Comparison of ENCODE assay signal across 8 cellular contexts in genomic region chr18:8654482-8655451, GRCh38. TPM values are rescaled to one million over a fixed set of nuclear protein-coding genes. Genes with fewer than 3 reads are reported as not detected.
A peak's percentile ranks its signal among the peaks of the same experiment; 100 is the strongest.
DNase-seq lines count a peak whose midpoint lies in the region; ATAC-seq, FAIRE-seq and TF ChIP-seq lines count a peak whose summit lies in the region.

No MANE protein-coding gene starts in this region.

- BruUV-seq in OCI-LY7 (replicated peaks; lab: Mats Ljungman, UMichigan) = no TSS peak

- H3K27me3 ChIP-seq in H1 (replicated peaks in 1 of 4; ENCODE audit: control insufficient read depth in 3 of 4, extremely low read depth in 1 of 4, insufficient read depth in 3 of 4, low read length in 3 of 4) (no peaks in the 10 kb centered on the region), ovary (no peaks in the 10 kb centered on the region)

- 49% methylated on average over 7 of the region's 7 CpGs; no CpG with 5 or more reads in 1 of the 2 experiments for WGBS in H1 (ENCODE audit: extremely low coverage in 1 of 2, insufficient coverage in 1 of 2, insufficient read length in 1 of 2, insufficient replicate concordance in 2 of 2, low coverage in 1 of 2, low lambda C conversion rate in 2 of 2, missing lambda C conversion rate in 1 of 2), 2 experiments
- WGBS in ovary, 3 donors = 35 to 38% (median 37%) methylated on average over 7 of the region's 7 CpGs

- no peak overlapping the region for H2BK20ac ChIP-seq in H1 (ENCODE audit: low read length)

- H3K9ac ChIP-seq in H1 (replicated peaks in 1 of 4; ENCODE audit: extremely low read depth in 1 of 4, low read depth in 3 of 4, low read length in 3 of 4) = no peak overlapping the region

- no peak overlapping the region for H3K4ac ChIP-seq in H1 (replicated peaks; ENCODE audit: insufficient read length, low read depth, low read length)

- H3K79me2 ChIP-seq in OCI-LY7 (ENCODE audit: insufficient read depth, low read depth, low read length) (no peaks in the 10 kb centered on the region), H1 (ENCODE audit: control insufficient read depth in 1 of 2, insufficient read depth in 2 of 2, low read length in 2 of 2) (no peaks in the 10 kb centered on the region)

- DNase-seq in AG08396 (ENCODE audit: low spot score) (peak; percentile 48), GM18507 (ENCODE audit: extremely low spot score, insufficient read length, low read depth) (no peak), OCI-LY7 (ENCODE audit: low spot score) (peak; percentile 55), H1 (ENCODE audit: low read depth in 1 of 2, low spot score in 2 of 2) (no peak), ovary (no peak), cortex of kidney (lab: John Stamatoyannopoulos, UW) (no peak), mesenteric fat pad (ENCODE audit: low spot score) (no peak)

- intact Hi-C loops in OCI-LY7 (cut with micrococcal nuclease; ENCODE audit: unreplicated experiment) = loop anchor here (1.0 to 5.0 kb wide), 4 partner anchors 328 to 494 kb away; no protein-coding TSS in a partner anchor
- intact Hi-C loops in ovary (cut with DNase I) = loop anchor here in 3 of 4 donors (2.0 to 10.0 kb wide), 3 partner anchors 330 to 334 kb away; no protein-coding TSS in a partner anchor

- H2BK120ac ChIP-seq in H1 (replicated peaks; ENCODE audit: low read depth, low read length) = no peak overlapping the region

- H3K18ac ChIP-seq in H1 (ENCODE audit: extremely low read depth, low read length) = no peak overlapping the region

- H3K36me3 ChIP-seq in OCI-LY7 (ENCODE audit: insufficient read depth, low read length) (no peaks in the 10 kb centered on the region), H1 (ENCODE audit: control insufficient read depth in 2 of 4, insufficient read depth in 4 of 4, low read length in 3 of 4) (no peaks in the 10 kb centered on the region), ovary (no peaks in the 10 kb centered on the region)

- no peak overlapping the region for H2AFZ ChIP-seq in OCI-LY7 (ENCODE audit: low read length)
- peak overlapping the region; percentile 59; the same call in 1 of the 2 replicates for H2AFZ ChIP-seq in H1 (ENCODE audit: low read length)

- peak; percentile 65 to 72 for TF ChIP-seq RAD21 in H1 (IDR thresholded peaks at IDR 0.05 in 1 of 2, conservative IDR thresholded peaks at IDR 0.05 in 1 of 2; ENCODE audit: low read depth in 2 of 2, low read length in 2 of 2)

- H3K4me1 ChIP-seq in OCI-LY7 (ENCODE audit: insufficient read depth, low read length, poor library complexity, severe bottlenecking) = peaks cover 5% of the 10 kb centered on the region
- H3K4me1 ChIP-seq in H1 (replicated peaks in 1 of 4; ENCODE audit: control insufficient read depth in 3 of 4, insufficient read depth in 4 of 4, low read length in 3 of 4) = peaks cover 0 to 2% (median 0%) of the 10 kb centered on the region in 4 experiments; a peak in 3 of 7 replicates
- peaks cover 2% of the 10 kb centered on the region for H3K4me1 ChIP-seq in ovary (ENCODE audit: insufficient read depth)

- H3K4me2 ChIP-seq in OCI-LY7 (ENCODE audit: low read length) = no peak overlapping the region
- H3K4me2 ChIP-seq in H1 (ENCODE audit: insufficient read depth in 1 of 2, low read depth in 2 of 2, low read length in 2 of 2) = no peak overlapping the region

- ATAC-seq in GM21381 (IDR thresholded peaks at IDR 0.05; ENCODE audit: unreplicated experiment) = no peak

- no peak for TF ChIP-seq POLR2A in H1 (IDR thresholded peaks at IDR 0.05; ENCODE audit: control extremely low read depth in 1 of 2, low read depth in 2 of 2, low read length in 2 of 2)
- no peak for TF ChIP-seq POLR2A in ovary (IDR thresholded peaks at IDR 0.05)

- H3K14ac ChIP-seq in H1 (ENCODE audit: insufficient read length) = no peak overlapping the region

- H3K79me1 ChIP-seq in H1 (ENCODE audit: low read depth, low read length) = no peaks in the 10 kb centered on the region

- H3K56ac ChIP-seq in H1 (replicated peaks; ENCODE audit: insufficient read length, low read depth, low read length) = no peak overlapping the region

- H3K9me2 ChIP-seq in OCI-LY7 (ENCODE audit: insufficient read depth, low read length) = no peaks in the 10 kb centered on the region

- no peak overlapping the region for H2AK5ac ChIP-seq in H1 (ENCODE audit: low read depth, low read length)

- H4K20me1 ChIP-seq in OCI-LY7 (ENCODE audit: insufficient read depth, low read length) = no peaks in the 10 kb centered on the region
- no peaks in the 10 kb centered on the region for H4K20me1 ChIP-seq in H1 (replicated peaks in 1 of 2; ENCODE audit: control insufficient read depth in 1 of 2, insufficient read depth in 2 of 2, low read length in 2 of 2)

- no peak overlapping the region for H4K5ac ChIP-seq in H1 (ENCODE audit: insufficient read length, low read depth, low read length)

- H3K9me3 ChIP-seq in OCI-LY7 (ENCODE audit: low read length) = no peaks in the 10 kb centered on the region
- H3K9me3 ChIP-seq in H1 (ENCODE audit: insufficient read depth in 2 of 2, low read depth in 1 of 2, low read length in 1 of 2) = 0 out of 4 replicates have a peak, but pooled peaks cover 0 to 2% of the 10 kb centered on the region in 2 experiments
- H3K9me3 ChIP-seq in ovary = no peaks in the 10 kb centered on the region

- POLR2A ChIA-PET in OCI-LY7 (lab: Charles Lee) (interaction anchor here (0.8 to 1.9 kb wide), 4 partner anchors 283 to 332 kb away, joined by 3 to 9 read pairs (median 3); no protein-coding TSS in a partner anchor), H1 (lab: Charles Lee; ENCODE audit: partially characterized antibody) (interaction anchor here (0.7 to 1.0 kb wide), 2 partner anchors 8 to 95 kb away, joined by 3 read pairs; no protein-coding TSS in a partner anchor)

- H3K23me2 ChIP-seq in H1 (ENCODE audit: low read depth, low read length) = no peaks in the 10 kb centered on the region

- H2BK15ac ChIP-seq in H1 (ENCODE audit: low read length) = no peak overlapping the region

- H3K23ac ChIP-seq in H1 (ENCODE audit: insufficient read length) = no peak overlapping the region

- no peak overlapping the region for H2BK5ac ChIP-seq in H1 (ENCODE audit: low read depth, low read length)

- TF ChIP-seq EP300 in H1 (IDR thresholded peaks at IDR 0.05; ENCODE audit: borderline replicate concordance in 1 of 2, low read depth in 2 of 2, low read length in 2 of 2) = no peak
- TF ChIP-seq EP300 in ovary (IDR thresholded peaks at IDR 0.05) = no peak

- TF ChIP-seq CTCF in OCI-LY7 (conservative IDR thresholded peaks at IDR 0.05; ENCODE audit: low read length) (peak; percentile 91), H1 (IDR thresholded peaks at IDR 0.05; ENCODE audit: control extremely low read depth in 1 of 3, insufficient read depth in 1 of 3, low read depth in 1 of 3, low read length in 3 of 3) (peak in 2 of 3 experiments; percentile 23 to 42; a peak in 2 of 4 replicates), ovary (IDR thresholded peaks at IDR 0.05) (peak; percentile 43 to 63 (median 50))

- FAIRE-seq in GM18507 (lab: Jason Lieb, UNC) = peak; percentile 21
- FAIRE-seq in H1 (lab: Jason Lieb, UNC) = no peak

- H4K8ac ChIP-seq in H1 (ENCODE audit: extremely low read depth, insufficient read depth, low read length) = no peak overlapping the region

- no peak overlapping the region for H4K91ac ChIP-seq in H1 (replicated peaks; ENCODE audit: insufficient read length, low read length)

- CTCF ChIA-PET in OCI-LY7 (lab: Charles Lee; ENCODE audit: unreplicated experiment) = interaction anchor here (1.2 to 2.1 kb wide), 4 partner anchors 89 to 333 kb away, joined by 3 to 8 read pairs (median 4); no protein-coding TSS in a partner anchor
- CTCF ChIA-PET in H1 (lab: Charles Lee; ENCODE audit: partially characterized antibody) = interaction anchor here (0.6 to 5.1 kb wide), 33 partner anchors 8 to 492 kb away, joined by 3 to 40 read pairs (median 4); no protein-coding TSS in a partner anchor

- H3K27ac ChIP-seq in OCI-LY7 (ENCODE audit: low read depth, low read length, poor library complexity, severe bottlenecking) = no peak overlapping the region
- H3K27ac ChIP-seq in H1 (ENCODE audit: low read depth, low read length) = no peak overlapping the region
- no peak overlapping the region for H3K27ac ChIP-seq in ovary

- H3K4me3 ChIP-seq in OCI-LY7 (ENCODE audit: low read depth, low read length, poor library complexity, severe bottlenecking) (no peak overlapping the region), H1 (ENCODE audit: extremely low read depth in 1 of 4, insufficient read depth in 2 of 4, low read depth in 3 of 4, low read length in 4 of 4) (no peak overlapping the region), ovary (no peak overlapping the region)

- no peak overlapping the region for H2BK12ac ChIP-seq in H1 (ENCODE audit: low read depth, low read length)

TF ChIP-seq in H1, 55 proteins besides CTCF, POLR2A, EP300 and RAD21 (continues in another document):
- no peak for TF ChIP-seq MAX (IDR thresholded peaks at IDR 0.05)

RNA-seq across cellular contexts. Expression of gene RAB12, which starts 45.5 kb away (rescaled TPM):
- total RNA-seq in OCI-LY7 (2014; rRNA removed; shearing (Covaris generic)) = 28.8 and 34.0 TPM in 2 replicates
- total RNA-seq in OCI-LY7 (2022) (20.6 and 29.9 TPM in 2 replicates), ovary (10 to 100 TPM; 34.2 to 49.7 (median 43.5) TPM), mesenteric fat pad (43.8 TPM)
- total RNA-seq in H1 (2021; fragmentation: NEBNext Ultra II Directional; extraction: Animal tissue kit (Norgen Biotek cat#: 25700)) = 42.1 and 45.9 TPM in 2 replicates
- polyA plus RNA-seq in H1 (2011; rRNA removed) (11.6 and 19.7 TPM in 2 replicates), ovary (10 to 100 TPM; 30.3 to 69.0 TPM)
- 25.6 TPM for polyA plus RNA-seq in H1 (2011; cell fraction: cytosol; rRNA removed)
- 14.5 TPM for polyA plus RNA-seq in H1 (2011; cell fraction: nucleus; rRNA removed)
- polyA plus RNA-seq in H1 (2012, experiment 1 of 2) = 26.6 to 45.7 TPM (median 29.0 TPM) in 4 replicates
- polyA plus RNA-seq in H1 (2012, experiment 2 of 2) = 12.6 TPM
- 41.6 TPM for polyA plus RNA-seq in H1 (2013, experiment 1 of 2)
- 35.7 TPM for polyA plus RNA-seq in H1 (2013, experiment 2 of 2)
- polyA minus RNA-seq in H1 (2011; rRNA and poly(A)+ RNA removed) = 14.5 and 18.1 TPM in 2 replicates
- 22.2 TPM for polyA minus RNA-seq in H1 (2011; cell fraction: cytosol; rRNA and poly(A)+ RNA removed)
- polyA minus RNA-seq in H1 (2011; cell fraction: nucleus; rRNA and poly(A)+ RNA removed) = 37.2 TPM

RNA-seq across cellular contexts. Expression of gene MTCL1, which starts 50.6 kb away (rescaled TPM):
- 82.8 and 96.8 TPM in 2 replicates for total RNA-seq in OCI-LY7 (2014; rRNA removed; shearing (Covaris generic))
- total RNA-seq in OCI-LY7 (2022) (159 and 170 TPM in 2 replicates), ovary (1 to 10 TPM; 4.5 to 9.6 (median 7.3) TPM), mesenteric fat pad (2.3 TPM)
- 60.8 and 62.0 TPM in 2 replicates for total RNA-seq in H1 (2021; fragmentation: NEBNext Ultra II Directional; extraction: Animal tissue kit (Norgen Biotek cat#: 25700))
- polyA plus RNA-seq in H1 (2011; rRNA removed) (16.6 and 19.8 TPM in 2 replicates), ovary (1 to 10 TPM; 2.2 to 6.5 TPM)
- 18.3 TPM for polyA plus RNA-seq in H1 (2011; cell fraction: cytosol; rRNA removed)
- polyA plus RNA-seq in H1 (2011; cell fraction: nucleus; rRNA removed) = 55.0 TPM
- 28.3 to 36.5 TPM (median 32.7 TPM) in 4 replicates for polyA plus RNA-seq in H1 (2012, experiment 1 of 2)
- 8.4 TPM for polyA plus RNA-seq in H1 (2012, experiment 2 of 2)
- polyA plus RNA-seq in H1 (2013, experiment 1 of 2) = 18.5 TPM
- polyA plus RNA-seq in H1 (2013, experiment 2 of 2) = 19.1 TPM
- polyA minus RNA-seq in H1 (2011; rRNA and poly(A)+ RNA removed) = 31.5 and 34.8 TPM in 2 replicates
- polyA minus RNA-seq in H1 (2011; cell fraction: cytosol; rRNA and poly(A)+ RNA removed) = 29.1 TPM
- polyA minus RNA-seq in H1 (2011; cell fraction: nucleus; rRNA and poly(A)+ RNA removed) = 75.2 TPM

Comparison
In these comparisons a context has a peak if more than half of its experiments do, and no peak if none do; other contexts are left out.
1. DNase-seq: peak in AG08396 (single experiment) and OCI-LY7 (single experiment); none in GM18507 (single experiment), H1 (0 of 2), ovary (0 of 5), cortex of kidney (single experiment) and mesenteric fat pad (single experiment).
2. CTCF ChIP-seq: peak in every context shown above with its lines; median percentile 91 in OCI-LY7; 50 in ovary; 32 in H1.